21 cellular contexts compared by ENCODE assay signal in genomic region chr7:98459529-98459928, GRCh38.
"Had no signal": no experiment of that assay in that cellular context is flagged by ENCODE, and none has a peak within 500 bp of the region (broad histone marks: within the 10 kb centered on the region; RNA-seq: fewer than 3 reads in every experiment).

No MANE protein-coding gene starts in this region.

- H3K27me3 ChIP-seq: neutrophil, pancreas, transverse colon, vagina had no signal

- DNase-seq: activated CD4-positive, alpha-beta T cell treated with anti-CD3 and anti-CD28 coated beads, Interleukin-2, amount 50 U/mL, for 48 hours; activated gamma-delta T cell treated with Interleukin-2 at 50 U/mL for 16 hours; effector CD4-positive, alpha-beta T cell; heart right ventricle; lower lobe of right lung; naive thymus-derived CD8-positive, alpha-beta T cell; pancreas; stimulated activated CD4-positive, alpha-beta T cell treated with anti-CD3 and anti-CD28 coated beads, Interleukin-4, amount 100 ng/mL, for 1 hour; stimulated activated naive CD8-positive, alpha-beta T cell treated with anti-CD3 and anti-CD28 coated beads, Interleukin-15, amount 100 ng/mL, for 72 hours; transverse colon; WERI-Rb-1 had no signal

- ATAC-seq: activated naive CD4-positive, alpha-beta T cell treated with anti-CD3 and anti-CD28 coated beads, Interleukin-2, amount 50 U/mL, for 72 hours; gastroesophageal sphincter; heart right ventricle; lower lobe of right lung; naive thymus-derived CD8-positive, alpha-beta T cell; pancreas; sciatic nerve; stimulated activated naive CD8-positive, alpha-beta T cell treated with anti-CD3 and anti-CD28 coated beads, Interleukin-15, amount 100 ng/mL, for 72 hours had no signal

- H3K4me1 ChIP-seq: esophagus muscularis mucosa, gastroesophageal sphincter, heart right ventricle, lower lobe of right lung, suprapubic skin, transverse colon, vagina had no signal

- H3K27me3 Mint-ChIP-seq: stimulated activated naive CD8-positive, alpha-beta T cell treated with anti-CD3 and anti-CD28 coated beads, Interleukin-15, amount 100 ng/mL, for 72 hours had no signal

- H3K4me2 ChIP-seq: smooth muscle cell had no signal

- H3K9me3 ChIP-seq: esophagus muscularis mucosa, gastroesophageal sphincter, heart right ventricle, lower lobe of right lung, neutrophil, pancreas, suprapubic skin, transverse colon, vagina had no signal

- H3K9me3 Mint-ChIP-seq: activated naive CD4-positive, alpha-beta T cell treated with anti-CD3 and anti-CD28 coated beads, Interleukin-2, amount 50 U/mL, for 72 hours; activated T-helper 1 cell treated with anti-CD3 and anti-CD28 coated beads, Interleukin-12 subunit alpha, Interleukin-12 subunit beta, Interleukin-2, Interleukin-4 antibody, amounts not matched to agents 30 ng/mL and 10 ng/mL and 1 ng/mL, durations not matched to agents 14 hours and 24 hours and 36 hours; naive thymus-derived CD8-positive, alpha-beta T cell; stimulated activated naive CD8-positive, alpha-beta T cell treated with anti-CD3 and anti-CD28 coated beads, Interleukin-15, amount 100 ng/mL, for 72 hours had no signal

- H3K4me1 Mint-ChIP-seq: naive thymus-derived CD8-positive, alpha-beta T cell; stimulated activated naive CD8-positive, alpha-beta T cell treated with anti-CD3 and anti-CD28 coated beads, Interleukin-15, amount 100 ng/mL, for 72 hours had no signal

- H3K36me3 ChIP-seq: esophagus muscularis mucosa, gastroesophageal sphincter, heart right ventricle, lower lobe of right lung, neutrophil, pancreas, suprapubic skin, transverse colon, vagina, WERI-Rb-1 had no signal

- H3K27ac ChIP-seq: esophagus muscularis mucosa, gastroesophageal sphincter, heart right ventricle, lower lobe of right lung, neutrophil, pancreas, suprapubic skin, transverse colon, vagina, WERI-Rb-1 had no signal

- FAIRE-seq: islet of Langerhans, pancreas had no signal

- H3K36me3 Mint-ChIP-seq: activated naive CD4-positive, alpha-beta T cell treated with anti-CD3 and anti-CD28 coated beads, Interleukin-2, amount 50 U/mL, for 72 hours; naive thymus-derived CD8-positive, alpha-beta T cell had no signal

- H3K4me3 ChIP-seq: esophagus muscularis mucosa, gastroesophageal sphincter, heart right ventricle, lower lobe of right lung, pancreas, smooth muscle cell, suprapubic skin, transverse colon, vagina had no signal

- H3K4me3 Mint-ChIP-seq: activated T-helper 1 cell treated with anti-CD3 and anti-CD28 coated beads, Interleukin-12 subunit alpha, Interleukin-12 subunit beta, Interleukin-2, Interleukin-4 antibody, amounts not matched to agents 30 ng/mL and 10 ng/mL and 1 ng/mL, durations not matched to agents 14 hours and 24 hours and 36 hours; naive thymus-derived CD8-positive, alpha-beta T cell; stimulated activated naive CD8-positive, alpha-beta T cell treated with anti-CD3 and anti-CD28 coated beads, Interleukin-15, amount 100 ng/mL, for 72 hours had no signal

- H3K27ac Mint-ChIP-seq: activated naive CD4-positive, alpha-beta T cell treated with anti-CD3 and anti-CD28 coated beads, Interleukin-2, amount 50 U/mL, for 72 hours; activated T-helper 1 cell treated with anti-CD3 and anti-CD28 coated beads, Interleukin-12 subunit alpha, Interleukin-12 subunit beta, Interleukin-2, Interleukin-4 antibody, amounts not matched to agents 30 ng/mL and 10 ng/mL and 1 ng/mL, durations not matched to agents 14 hours and 24 hours and 36 hours; naive thymus-derived CD8-positive, alpha-beta T cell; stimulated activated naive CD8-positive, alpha-beta T cell treated with anti-CD3 and anti-CD28 coated beads, Interleukin-15, amount 100 ng/mL, for 72 hours had no signal
